ENCODE assay signal across 8 cellular contexts in genomic region chrX:44012484-44013096, GRCh38. TPM values are rescaled to one million over a fixed set of nuclear protein-coding genes. Genes with fewer than 3 reads are reported as not detected.
DNase-seq lines count a peak whose midpoint lies in the region; ATAC-seq and TF ChIP-seq lines count a peak whose summit lies in the region.

No MANE protein-coding gene starts in this region.

- TF ChIP-seq CTCF in SK-N-SH (IDR thresholded peaks at IDR 0.05), result peak; percentile 43
- peak; percentile 9 for TF ChIP-seq CTCF in MCF 10A (IDR thresholded peaks at IDR 0.05; ENCODE audit: unreplicated experiment)

- WGBS in SK-N-SH (ENCODE audit: low lambda C conversion rate), result 9% methylated on average over 4 of the region's 4 CpGs

- peak; percentile 50 for DNase-seq in GF-D8 (lab: John Stamatoyannopoulos, UW)
- DNase-seq in SK-N-SH, result no peak
- DNase-seq in MCF 10A (ENCODE audit: unreplicated experiment), result peak; percentile 91
- DNase-seq in pons (ENCODE audit: low spot score), result peak; percentile 14
- no peak for DNase-seq in RPMI8226
- no peak for DNase-seq in NCI-H1417 treated with DMSO at 0.1 percent for 48 hours (lab: John Stamatoyannopoulos, UW)

- no peaks in the 10 kb centered on the region for H3K36me3 Mint-ChIP-seq in MCF 10A (ENCODE audit: insufficient read depth, unreplicated experiment)

- CTCF ChIA-PET in SK-N-SH (lab: Yijun Ruan, JAX), result no interaction called here
- CTCF ChIA-PET in MCF 10A (lab: Yijun Ruan, JAX), result interaction anchor here (0.6 to 1.6 kb wide), 4 partner anchors 7 to 54 kb away, joined by 3 to 5 read pairs (median 4); no protein-coding TSS in a partner anchor

- H3K27ac Mint-ChIP-seq in MCF 10A (ENCODE audit: low read depth, unreplicated experiment), result no peak overlapping the region

- TF ChIP-seq RAD21 in SK-N-SH (IDR thresholded peaks at IDR 0.05; ENCODE audit: low read length), result no peak

- no peaks in the 10 kb centered on the region for H3K9me3 Mint-ChIP-seq in MCF 10A (ENCODE audit: unreplicated experiment)

- peaks cover 0 to 9% of the 10 kb centered on the region in 2 experiments; a peak in 2 of 4 replicates for H3K4me1 ChIP-seq in SK-N-SH (ENCODE audit: control insufficient read depth in 1 of 2, insufficient read depth in 2 of 2, low read depth in 1 of 2, low read length in 1 of 2)

- H2AFZ ChIP-seq in SK-N-SH (ENCODE audit: low read depth), result no peak overlapping the region

- peak in 1 of 2 experiments; percentile 95; a peak in 2 of 4 replicates for TF ChIP-seq EP300 in SK-N-SH (IDR thresholded peaks at IDR 0.05; ENCODE audit: borderline replicate concordance in 1 of 2, low read depth in 1 of 2, low read length in 1 of 2)

- no peak overlapping the region for H3K4me3 ChIP-seq in SK-N-SH (ENCODE audit: low read depth in 2 of 2, low read length in 1 of 2)

- H3K27me3 Mint-ChIP-seq in MCF 10A (ENCODE audit: insufficient read depth, unreplicated experiment), result peaks cover 47% of the 10 kb centered on the region

- H3K4me1 Mint-ChIP-seq in MCF 10A (ENCODE audit: insufficient read depth, unreplicated experiment), result no peaks in the 10 kb centered on the region

- intact Hi-C loops in MCF 10A (cut with micrococcal nuclease), result loop anchor here (1.0 kb wide), 1 partner anchor 54 kb away; no protein-coding TSS in a partner anchor

- ATAC-seq in GM19397 (IDR thresholded peaks at IDR 0.05; ENCODE audit: unreplicated experiment) (no peak), GM18861 (IDR thresholded peaks at IDR 0.05; ENCODE audit: unreplicated experiment) (no peak)

- POLR2A ChIA-PET in SK-N-SH (lab: Yijun Ruan, JAX), result no interaction called here
- POLR2A ChIA-PET in MCF 10A (lab: Yijun Ruan, JAX), result interaction anchor here (0.7 kb wide), 1 partner anchor 318 kb away, joined by 5 read pairs; no protein-coding TSS in a partner anchor

- H3K4me2 ChIP-seq in SK-N-SH, result peak overlapping the region; percentile 30; the same call in 1 of the 2 replicates

- peaks cover 12% of the 10 kb centered on the region for H3F3A ChIP-seq in SK-N-SH (replicated peaks; ENCODE audit: insufficient read depth)

- H3K9me2 ChIP-seq in SK-N-SH, result no peaks in the 10 kb centered on the region

- H3K27ac ChIP-seq in SK-N-SH (ENCODE audit: low read depth in 2 of 2, low read length in 1 of 2), result peak overlapping the region in 1 of 2 experiments; percentile 75; a peak in 2 of 4 replicates

- no peaks in the 10 kb centered on the region for H3K79me2 ChIP-seq in SK-N-SH (ENCODE audit: insufficient read depth)

- H3K4me3 Mint-ChIP-seq in MCF 10A (ENCODE audit: unreplicated experiment), result no peak overlapping the region

- H3K36me3 ChIP-seq in SK-N-SH (replicated peaks in 1 of 2; ENCODE audit: control insufficient read depth in 1 of 2, insufficient read depth in 2 of 2, low read length in 1 of 2), result no peaks in the 10 kb centered on the region

- no peaks in the 10 kb centered on the region; the same call in 1 of the 2 replicates for H3K9me3 ChIP-seq in SK-N-SH

- no TSS peak for BruUV-seq in MCF 10A (replicated peaks; lab: Mats Ljungman, UMichigan)

- no peaks in the 10 kb centered on the region for H4K20me1 ChIP-seq in SK-N-SH (ENCODE audit: insufficient read depth)

- no peaks in the 10 kb centered on the region for H3K27me3 ChIP-seq in SK-N-SH (ENCODE audit: insufficient read depth)

- H3K9ac ChIP-seq in SK-N-SH, result peak overlapping the region; percentile 23; the same call in 1 of the 2 replicates

TF ChIP-seq in SK-N-SH, 30 proteins besides CTCF, POLR2A, EP300 and RAD21 (continues in another document):
- TF ChIP-seq USF2 (IDR thresholded peaks at IDR 0.05; ENCODE audit: borderline replicate concordance, low read depth, low read length), result no peak
- TF ChIP-seq RXRA (IDR thresholded peaks at IDR 0.05; ENCODE audit: borderline replicate concordance, low read depth), result peak; percentile 92
- peak; percentile 91 for TF ChIP-seq TCF12 (IDR thresholded peaks at IDR 0.05)
- no peak for TF ChIP-seq FOXJ3 (CRISPR knock-in tag; IDR thresholded peaks at IDR 0.05)
- no peak for TF ChIP-seq RCOR1 (IDR thresholded peaks at IDR 0.05; ENCODE audit: low read length)
- TF ChIP-seq MXI1 (IDR thresholded peaks at IDR 0.05; ENCODE audit: low read depth, low read length), result no peak
- TF ChIP-seq REST (IDR thresholded peaks at IDR 0.05; ENCODE audit: low read depth, low read length), result no peak
- TF ChIP-seq FOSL2 (IDR thresholded peaks at IDR 0.05; ENCODE audit: borderline replicate concordance, low read depth), result peak; percentile 90
- peak; percentile 72 for TF ChIP-seq PBX3 (IDR thresholded peaks at IDR 0.05)
- TF ChIP-seq USF1 (IDR thresholded peaks at IDR 0.05; ENCODE audit: borderline replicate concordance, low read depth), result no peak
- TF ChIP-seq NRF1 (IDR thresholded peaks at IDR 0.05; ENCODE audit: low read depth, low read length), result no peak
- TF ChIP-seq NFIC (IDR thresholded peaks at IDR 0.05; ENCODE audit: borderline replicate concordance), result peak; percentile 97
- TF ChIP-seq CHD2 (IDR thresholded peaks at IDR 0.05; ENCODE audit: low read length, partially characterized antibody), result no peak
- no peak for TF ChIP-seq GATA2 (CRISPR knock-in tag; IDR thresholded peaks at IDR 0.05)
- no peak for TF ChIP-seq EZH2phosphoT487 (IDR thresholded peaks at IDR 0.05; ENCODE audit: borderline replicate concordance, low read depth)
- TF ChIP-seq JUND (IDR thresholded peaks at IDR 0.05), result peak; percentile 81
- TF ChIP-seq YY1 (IDR thresholded peaks at IDR 0.05; ENCODE audit: low read depth), result no peak
- TF ChIP-seq MEF2A (IDR thresholded peaks at IDR 0.05; ENCODE audit: borderline replicate concordance, low read depth), result no peak; the same call in 1 of the 2 replicates
- TF ChIP-seq SMC3 (IDR thresholded peaks at IDR 0.05; ENCODE audit: low read depth, low read length), result no peak
- peak; percentile 54; the same call in 1 of the 2 replicates for TF ChIP-seq FOXM1 (IDR thresholded peaks at IDR 0.05; ENCODE audit: low read depth)
- TF ChIP-seq GABPA (IDR thresholded peaks at IDR 0.05; ENCODE audit: low read depth), result no peak
- no peak; the same call in 1 of the 2 replicates for TF ChIP-seq MAX (IDR thresholded peaks at IDR 0.05; ENCODE audit: low read depth)
- no peak for TF ChIP-seq SIN3A (IDR thresholded peaks at IDR 0.05; ENCODE audit: borderline replicate concordance, low read depth, low read length)
- no peak for TF ChIP-seq TAF1 (IDR thresholded peaks at IDR 0.05; ENCODE audit: borderline replicate concordance, low read depth, low read length)

RNA-seq across cellular contexts. Expression of gene NDP, which starts 39.4 kb away (rescaled TPM):
- 0.13 and 0.16 TPM in 2 replicates for polyA plus RNA-seq in SK-N-SH (2012; rRNA removed)
- 0.08 and 0.17 TPM in 2 replicates for polyA plus RNA-seq in SK-N-SH (2012; cell fraction: cytosol; rRNA removed)
- polyA plus RNA-seq in SK-N-SH (2012; cell fraction: nucleus; rRNA removed), result 0.02 and 0.54 TPM in 2 replicates
- total RNA-seq in MCF 10A (2022), result not detected in 2 replicates

Comparison
In these comparisons a context has a peak if more than half of its experiments do, and no peak if none do; other contexts are left out.
1. DNase-seq: peak in GF-D8 (single experiment), MCF 10A (single experiment) and pons (single experiment); none in SK-N-SH (single experiment), RPMI8226 (single experiment) and NCI-H1417 treated with DMSO at 0.1 percent for 48 hours (single experiment).